In the genomic region with DNA sequence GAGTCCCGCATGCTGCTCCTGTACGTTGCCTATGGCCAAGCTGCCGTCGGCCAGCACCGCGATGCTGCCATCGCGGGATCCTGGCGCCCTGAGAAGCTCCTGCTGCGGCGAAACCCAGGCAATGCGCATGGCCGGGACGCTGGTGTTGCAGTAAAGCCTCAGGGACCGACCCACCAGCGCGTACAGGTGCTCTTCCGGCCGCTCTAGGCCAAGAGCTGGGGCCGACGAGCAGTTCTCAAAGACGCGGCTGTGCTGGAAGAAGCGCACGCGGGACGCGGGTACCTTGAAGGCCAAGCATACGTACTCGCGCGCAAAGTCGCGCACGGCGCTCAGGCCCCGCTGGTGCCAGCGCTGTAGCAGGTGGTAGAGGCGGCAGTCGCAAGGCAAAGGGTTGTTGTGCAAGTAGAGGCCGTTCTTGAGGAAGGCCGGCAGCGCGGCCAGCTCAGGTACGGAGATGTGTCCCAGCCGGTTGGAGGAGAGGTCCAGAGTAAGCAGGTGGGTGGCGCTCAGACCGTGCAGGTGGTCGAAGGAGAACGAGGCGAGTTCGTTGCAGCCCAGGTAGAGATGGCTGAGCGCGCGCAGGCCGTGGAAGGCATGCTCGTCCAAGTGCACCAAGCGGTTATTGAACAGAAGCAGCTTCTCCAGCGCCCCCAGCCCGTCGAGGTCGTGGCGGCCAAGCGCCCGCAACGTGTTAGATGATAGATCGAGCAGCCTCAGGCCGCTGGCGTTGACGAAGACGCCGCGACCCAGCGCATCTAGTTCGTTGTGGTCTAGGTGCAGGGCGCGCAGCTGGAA, we compare ENCODE assay signal across 2 cellular contexts.
TF ChIP-seq lines count a peak whose summit lies in the region.

No MANE protein-coding gene starts in this region.

TF ChIP-seq in SK-N-SH, 30 proteins besides CTCF, POLR2A, EP300 and RAD21:
- TF ChIP-seq TCF12 (IDR thresholded peaks at IDR 0.05) = no peak
- no peak for TF ChIP-seq MXI1 (IDR thresholded peaks at IDR 0.05; ENCODE audit: low read depth, low read length)

TF ChIP-seq in SK-N-SH treated with all-trans-retinoic acid at 6 μM for 48 hours, 23 proteins besides CTCF, POLR2A, EP300 and RAD21:
- TF ChIP-seq, protein P1, sequence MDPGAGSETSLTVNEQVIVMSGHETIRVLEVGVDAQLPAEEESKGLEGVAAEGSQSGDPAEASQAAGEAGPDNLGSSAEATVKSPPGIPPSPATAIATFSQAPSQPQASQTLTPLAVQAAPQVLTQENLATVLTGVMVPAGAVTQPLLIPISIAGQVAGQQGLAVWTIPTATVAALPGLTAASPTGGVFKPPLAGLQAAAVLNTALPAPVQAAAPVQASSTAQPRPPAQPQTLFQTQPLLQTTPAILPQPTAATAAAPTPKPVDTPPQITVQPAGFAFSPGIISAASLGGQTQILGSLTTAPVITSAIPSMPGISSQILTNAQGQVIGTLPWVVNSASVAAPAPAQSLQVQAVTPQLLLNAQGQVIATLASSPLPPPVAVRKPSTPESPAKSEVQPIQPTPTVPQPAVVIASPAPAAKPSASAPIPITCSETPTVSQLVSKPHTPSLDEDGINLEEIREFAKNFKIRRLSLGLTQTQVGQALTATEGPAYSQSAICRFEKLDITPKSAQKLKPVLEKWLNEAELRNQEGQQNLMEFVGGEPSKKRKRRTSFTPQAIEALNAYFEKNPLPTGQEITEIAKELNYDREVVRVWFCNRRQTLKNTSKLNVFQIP (CRISPR knock-in tag; IDR thresholded peaks at IDR 0.05; ENCODE audit: borderline replicate concordance, low read depth) = no peak
- TF ChIP-seq ZC3H10 (CRISPR knock-in tag; IDR thresholded peaks at IDR 0.05) (no peak), ZFP30 (CRISPR knock-in tag; IDR thresholded peaks at IDR 0.05) (no peak), ZNF70 (CRISPR knock-in tag; IDR thresholded peaks at IDR 0.05) (no peak), GLIS3 (CRISPR knock-in tag; IDR thresholded peaks at IDR 0.05) (no peak), TOX (CRISPR knock-in tag; IDR thresholded peaks at IDR 0.05; ENCODE audit: borderline replicate concordance) (no peak), ZNF8 (CRISPR knock-in tag; IDR thresholded peaks at IDR 0.05) (no peak), PATZ1 (CRISPR knock-in tag; IDR thresholded peaks at IDR 0.05; ENCODE audit: borderline replicate concordance) (no peak), ISL1 (CRISPR knock-in tag; IDR thresholded peaks at IDR 0.05) (no peak), ESRRG (CRISPR knock-in tag; IDR thresholded peaks at IDR 0.05) (no peak), PPARA (CRISPR knock-in tag; IDR thresholded peaks at IDR 0.05; ENCODE audit: borderline replicate concordance) (no peak), BACH2 (CRISPR knock-in tag; IDR thresholded peaks at IDR 0.05; ENCODE audit: borderline replicate concordance) (no peak), OSR1 (CRISPR knock-in tag; IDR thresholded peaks at IDR 0.05) (no peak), TCF4 (CRISPR knock-in tag; IDR thresholded peaks at IDR 0.05; ENCODE audit: borderline replicate concordance) (no peak)
- TF ChIP-seq, protein P2, sequence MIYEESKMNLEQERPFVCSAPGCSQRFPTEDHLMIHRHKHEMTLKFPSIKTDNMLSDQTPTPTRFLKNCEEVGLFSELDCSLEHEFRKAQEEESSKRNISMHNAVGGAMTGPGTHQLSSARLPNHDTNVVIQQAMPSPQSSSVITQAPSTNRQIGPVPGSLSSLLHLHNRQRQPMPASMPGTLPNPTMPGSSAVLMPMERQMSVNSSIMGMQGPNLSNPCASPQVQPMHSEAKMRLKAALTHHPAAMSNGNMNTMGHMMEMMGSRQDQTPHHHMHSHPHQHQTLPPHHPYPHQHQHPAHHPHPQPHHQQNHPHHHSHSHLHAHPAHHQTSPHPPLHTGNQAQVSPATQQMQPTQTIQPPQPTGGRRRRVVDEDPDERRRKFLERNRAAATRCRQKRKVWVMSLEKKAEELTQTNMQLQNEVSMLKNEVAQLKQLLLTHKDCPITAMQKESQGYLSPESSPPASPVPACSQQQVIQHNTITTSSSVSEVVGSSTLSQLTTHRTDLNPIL (CRISPR knock-in tag; IDR thresholded peaks at IDR 0.05; ENCODE audit: low read depth) = no peak
- TF ChIP-seq, protein P3, sequence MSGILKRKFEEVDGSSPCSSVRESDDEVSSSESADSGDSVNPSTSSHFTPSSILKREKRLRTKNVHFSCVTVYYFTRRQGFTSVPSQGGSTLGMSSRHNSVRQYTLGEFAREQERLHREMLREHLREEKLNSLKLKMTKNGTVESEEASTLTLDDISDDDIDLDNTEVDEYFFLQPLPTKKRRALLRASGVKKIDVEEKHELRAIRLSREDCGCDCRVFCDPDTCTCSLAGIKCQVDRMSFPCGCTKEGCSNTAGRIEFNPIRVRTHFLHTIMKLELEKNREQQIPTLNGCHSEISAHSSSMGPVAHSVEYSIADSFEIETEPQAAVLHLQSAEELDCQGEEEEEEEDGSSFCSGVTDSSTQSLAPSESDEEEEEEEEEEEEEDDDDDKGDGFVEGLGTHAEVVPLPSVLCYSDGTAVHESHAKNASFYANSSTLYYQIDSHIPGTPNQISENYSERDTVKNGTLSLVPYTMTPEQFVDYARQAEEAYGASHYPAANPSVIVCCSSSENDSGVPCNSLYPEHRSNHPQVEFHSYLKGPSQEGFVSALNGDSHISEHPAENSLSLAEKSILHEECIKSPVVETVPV (CRISPR knock-in tag; IDR thresholded peaks at IDR 0.05) = no peak
TF ChIP-seq in SK-N-SH treated with all-trans-retinoic acid at 6 μM for 48 hours: peak in this region for 0.
